In genomic region chrX:72046447-72046846, GRCh38 we compare ENCODE assay signal across 16 cellular contexts.
DNase-seq lines count a peak whose midpoint lies in the region; ATAC-seq and TF ChIP-seq lines count a peak whose summit lies in the region.
"Had no signal": no experiment of that assay in that cellular context is flagged by ENCODE, and none has a peak within 500 bp of the region (broad histone marks: within the 10 kb centered on the region; RNA-seq: fewer than 3 reads in every experiment).

No MANE protein-coding gene starts in this region.

- intact Hi-C loops in Right ventricle myocardium inferior (cut with DNase I): no loop called here
- intact Hi-C loops in aorta (cut with DNase I): no loop called here

- no peak for ATAC-seq in Right ventricle myocardium inferior
- ATAC-seq in WTC11: no peak
- no peak for ATAC-seq in aorta (ENCODE audit: low FRiP score)
- ATAC-seq in GM21447 (IDR thresholded peaks at IDR 0.05; ENCODE audit: unreplicated experiment): no peak
- ATAC-seq: K562; natural killer cell treated with Interleukin-12 subunit alpha and Interleukin-12 subunit beta and Interleukin-15 and Interleukin-18, amount 100 ng/mL, for 72 hours had no signal

- peaks cover 52% of the 10 kb centered on the region for H3K4me1 Mint-ChIP-seq in WTC11

- peak overlapping the region; percentile 87; the same call in 1 of the 2 replicates for H3K9ac ChIP-seq in iPS-20b (ENCODE audit: low read depth, low read length)

- H3K36me3 ChIP-seq in cardiac muscle cell (no peaks in the 10 kb centered on the region), iPS-20b (ENCODE audit: insufficient read depth, low read depth, low read length) (no peaks in the 10 kb centered on the region), aorta (ENCODE audit: control insufficient read depth in 1 of 2, insufficient read depth in 2 of 2, low read length in 1 of 2) (no peaks in the 10 kb centered on the region)
- H3K36me3 ChIP-seq: upper lobe of right lung had no signal

- H3K27ac ChIP-seq in cardiac muscle cell (peak overlapping the region; percentile 100), iPS-20b (ENCODE audit: low read length) (peak overlapping the region; percentile 99), aorta (ENCODE audit: low read depth in 1 of 2, low read length in 2 of 2) (peak overlapping the region; percentile 31 to 95)
- H3K27ac ChIP-seq: upper lobe of right lung had no signal

- H3K4me1 ChIP-seq in cardiac muscle cell (ENCODE audit: low read depth): peaks cover 16% of the 10 kb centered on the region
- H3K4me1 ChIP-seq in iPS-20b (ENCODE audit: insufficient read depth, low read length): peaks cover 11% of the 10 kb centered on the region
- H3K4me1 ChIP-seq in aorta (ENCODE audit: control insufficient read depth in 1 of 2, insufficient read depth in 2 of 2, low read length in 2 of 2): peaks cover 0 to 3% of the 10 kb centered on the region in 2 donors

- H3K27me3 Mint-ChIP-seq in WTC11 (ENCODE audit: low read depth): no peaks in the 10 kb centered on the region

- H3K36me3 Mint-ChIP-seq in WTC11: peaks cover 4% of the 10 kb centered on the region
- H3K36me3 Mint-ChIP-seq: natural killer cell treated with Interleukin-12 subunit alpha and Interleukin-12 subunit beta and Interleukin-15 and Interleukin-18, amount 100 ng/mL, for 72 hours had no signal

- no peaks in the 10 kb centered on the region for H3K9me3 ChIP-seq in cardiac muscle cell (ENCODE audit: low read depth)
- H3K9me3 ChIP-seq in iPS-20b (ENCODE audit: insufficient read depth, low read depth, low read length): no peaks in the 10 kb centered on the region
- no peaks in the 10 kb centered on the region for H3K9me3 ChIP-seq in aorta (ENCODE audit: control insufficient read depth, low read length)
- H3K9me3 ChIP-seq: upper lobe of right lung had no signal

- H3K9me3 Mint-ChIP-seq in WTC11: peaks cover 7% of the 10 kb centered on the region
- H3K9me3 Mint-ChIP-seq: activated CD4-positive, alpha-beta memory T cell treated with anti-CD3 and anti-CD28 coated beads, Interleukin-2, amount 10 ng/mL, durations not matched to agents 7 days and 5 days; natural killer cell treated with Interleukin-12 subunit alpha and Interleukin-12 subunit beta and Interleukin-15 and Interleukin-18, amount 100 ng/mL, for 72 hours; T-helper 1 cell treated with Interleukin-12 subunit alpha and Interleukin-12 subunit beta and Interleukin-4 antibody, amounts not matched to agents 30 μg/mL and 1 μg/mL, for 36 hours had no signal

- WGBS in aorta, 2 donors: 28 to 50% methylated on average over 6 of the region's 6 CpGs

- peak overlapping the region; percentile 22 for H3K4me3 Mint-ChIP-seq in WTC11
- H3K4me3 Mint-ChIP-seq: activated CD4-positive, alpha-beta memory T cell treated with anti-CD3 and anti-CD28 coated beads, Interleukin-2, amount 10 ng/mL, durations not matched to agents 7 days and 5 days; natural killer cell treated with Interleukin-12 subunit alpha and Interleukin-12 subunit beta and Interleukin-15 and Interleukin-18, amount 100 ng/mL, for 72 hours; T-helper 1 cell treated with Interleukin-12 subunit alpha and Interleukin-12 subunit beta and Interleukin-4 antibody, amounts not matched to agents 30 μg/mL and 1 μg/mL, for 36 hours had no signal

- DNase-seq in cardiac muscle cell (ENCODE audit: low read depth in 1 of 2, low spot score in 1 of 2) (no peak), Right ventricle myocardium inferior (ENCODE audit: missing footprints) (no peak), WTC11 (ENCODE audit: low spot score) (no peak), aorta (no peak), NCI-H2227 treated with DMSO at 0.1 percent for 48 hours (lab: John Stamatoyannopoulos, UW) (no peak)
- no peak for DNase-seq in stimulated activated CD4-positive, alpha-beta T cell treated with anti-CD3 and anti-CD28 coated beads, Interleukin-2, amount 100 ng/mL, for 24 hours
- DNase-seq: ACHN; activated CD4-positive, alpha-beta memory T cell treated with anti-CD3 and anti-CD28 coated beads, Interleukin-2, amount 10 ng/mL, durations not matched to agents 7 days and 5 days; activated naive CD4-positive, alpha-beta T cell treated with Interleukin-2 at 50 U/mL for 16 hours; NCI-H1694; upper lobe of right lung had no signal

- POLR2A ChIA-PET in WTC11 (lab: Charles Lee): interaction anchor here (1.0 to 1.2 kb wide), 3 partner anchors 22 to 135 kb away, joined by 3 read pairs; partner anchors contain the start of gene PIN4

- H3K27me3 ChIP-seq in cardiac muscle cell (no peaks in the 10 kb centered on the region), iPS-20b (ENCODE audit: insufficient read depth, low read length) (no peaks in the 10 kb centered on the region), aorta (ENCODE audit: control insufficient read depth in 1 of 2, insufficient read depth in 2 of 2, low read length in 1 of 2) (no peaks in the 10 kb centered on the region)
- H3K27me3 ChIP-seq: upper lobe of right lung had no signal

- CTCF ChIA-PET in WTC11 (lab: Charles Lee): interaction anchor here (0.6 to 2.0 kb wide), 4 partner anchors 24 to 136 kb away, joined by 3 to 12 read pairs (median 4); partner anchors contain the start of gene NHSL2

- peak overlapping the region; percentile 94 for H3K27ac Mint-ChIP-seq in WTC11
- H3K27ac Mint-ChIP-seq: activated CD4-positive, alpha-beta memory T cell treated with anti-CD3 and anti-CD28 coated beads, Interleukin-2, amount 10 ng/mL, durations not matched to agents 7 days and 5 days; natural killer cell treated with Interleukin-12 subunit alpha and Interleukin-12 subunit beta and Interleukin-15 and Interleukin-18, amount 100 ng/mL, for 72 hours; T-helper 1 cell treated with Interleukin-12 subunit alpha and Interleukin-12 subunit beta and Interleukin-4 antibody, amounts not matched to agents 30 μg/mL and 1 μg/mL, for 36 hours had no signal

- no peak overlapping the region for H3K4me3 ChIP-seq in cardiac muscle cell
- no peak overlapping the region for H3K4me3 ChIP-seq in iPS-20b (ENCODE audit: low read length)
- H3K4me3 ChIP-seq in aorta (ENCODE audit: low read length in 2 of 2): no peak overlapping the region
- H3K4me3 ChIP-seq: K562, upper lobe of right lung had no signal

- TF ChIP-seq CTCF in cardiac muscle cell (IDR thresholded peaks at IDR 0.05; ENCODE audit: low read depth, low read length): no peak
- TF ChIP-seq CTCF in WTC11 (IDR thresholded peaks at IDR 0.05): no peak

TF ChIP-seq in WTC11, 78 proteins besides CTCF, POLR2A, EP300 and RAD21:
- TF ChIP-seq TP53 (CRISPR knock-in tag; IDR thresholded peaks at IDR 0.05) (no peak), PRRX2 (CRISPR knock-in tag; IDR thresholded peaks at IDR 0.05) (no peak), CBFB (CRISPR knock-in tag; IDR thresholded peaks at IDR 0.05; ENCODE audit: low read depth) (no peak), FOXP1 (CRISPR knock-in tag; IDR thresholded peaks at IDR 0.05; ENCODE audit: borderline replicate concordance) (no peak), NR1H2 (CRISPR knock-in tag; IDR thresholded peaks at IDR 0.05) (no peak), EMX1 (CRISPR knock-in tag; IDR thresholded peaks at IDR 0.05) (no peak), ZBTB43 (CRISPR knock-in tag; IDR thresholded peaks at IDR 0.05) (no peak), OVOL2 (CRISPR knock-in tag; IDR thresholded peaks at IDR 0.05; ENCODE audit: borderline replicate concordance) (no peak), CREM (CRISPR knock-in tag; IDR thresholded peaks at IDR 0.05) (no peak), FOXK1 (CRISPR knock-in tag; IDR thresholded peaks at IDR 0.05) (no peak), ZNF219 (CRISPR knock-in tag; IDR thresholded peaks at IDR 0.05; ENCODE audit: borderline replicate concordance) (no peak), FOXP4 (CRISPR knock-in tag; IDR thresholded peaks at IDR 0.05) (no peak), RELA (CRISPR knock-in tag; IDR thresholded peaks at IDR 0.05; ENCODE audit: borderline replicate concordance) (no peak), E2F4 (CRISPR knock-in tag; IDR thresholded peaks at IDR 0.05; ENCODE audit: borderline replicate concordance, low read depth) (no peak)
